Comparison of ENCODE assay signal across 17 cellular contexts in the genomic region with DNA sequence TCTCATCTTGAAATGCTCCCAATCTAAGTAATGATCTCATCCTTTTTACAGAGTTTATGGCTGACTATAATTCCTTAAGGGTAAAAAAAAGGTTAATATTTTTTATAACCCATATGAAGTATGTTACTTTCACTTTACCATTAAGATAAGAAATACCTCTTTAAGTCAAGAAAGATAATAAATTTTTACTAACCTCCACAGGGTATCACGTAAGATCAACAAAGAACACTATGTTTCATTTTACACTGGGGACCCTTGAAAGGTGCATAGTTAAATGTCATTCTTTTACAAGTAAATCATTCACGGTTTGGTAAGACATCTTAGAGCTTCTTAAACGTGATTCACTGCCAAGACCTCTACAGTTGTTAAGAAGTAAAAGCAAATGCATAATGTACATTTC.
"Had no signal": no experiment of that assay in that cellular context is flagged by ENCODE, and none has a peak within 500 bp of the region (broad histone marks: within the 10 kb centered on the region; RNA-seq: fewer than 3 reads in every experiment).

No MANE protein-coding gene starts in this region.

- H3K9me3 ChIP-seq: esophagus muscularis mucosa, heart left ventricle had no signal

- H3K4me1 Mint-ChIP-seq: activated CD8-positive, alpha-beta memory T cell treated with anti-CD3 and anti-CD28 coated beads, Interleukin-2, amount 10 ng/mL, durations not matched to agents 7 days and 5 days; naive thymus-derived CD4-positive, alpha-beta T cell had no signal

- H3K4me1 ChIP-seq: esophagus muscularis mucosa, heart left ventricle had no signal

- H3K27ac Mint-ChIP-seq: activated CD8-positive, alpha-beta memory T cell treated with anti-CD3 and anti-CD28 coated beads, Interleukin-2, amount 10 ng/mL, durations not matched to agents 7 days and 5 days; activated naive CD8-positive, alpha-beta T cell; naive thymus-derived CD4-positive, alpha-beta T cell; progenitor cell of endocrine pancreas; type B pancreatic cell had no signal

- H3K36me3 ChIP-seq: esophagus muscularis mucosa, heart left ventricle had no signal

- H3K36me3 Mint-ChIP-seq: activated CD8-positive, alpha-beta memory T cell treated with anti-CD3 and anti-CD28 coated beads, Interleukin-2, amount 10 ng/mL, durations not matched to agents 7 days and 5 days; activated naive CD8-positive, alpha-beta T cell; naive thymus-derived CD4-positive, alpha-beta T cell; type B pancreatic cell had no signal

- H3K27me3 Mint-ChIP-seq: activated CD8-positive, alpha-beta memory T cell treated with anti-CD3 and anti-CD28 coated beads, Interleukin-2, amount 10 ng/mL, durations not matched to agents 7 days and 5 days; activated naive CD8-positive, alpha-beta T cell; naive thymus-derived CD4-positive, alpha-beta T cell; progenitor cell of endocrine pancreas; type B pancreatic cell had no signal

- H3K27me3 ChIP-seq: esophagus muscularis mucosa, heart left ventricle had no signal

- H3K4me3 ChIP-seq: esophagus muscularis mucosa, heart left ventricle, lung had no signal

- H3K4me3 Mint-ChIP-seq: activated CD8-positive, alpha-beta memory T cell treated with anti-CD3 and anti-CD28 coated beads, Interleukin-2, amount 10 ng/mL, durations not matched to agents 7 days and 5 days; activated naive CD8-positive, alpha-beta T cell; activated T-cell treated with anti-CD3 and anti-CD28 coated beads, Interleukin-2, amount 50 U/mL, for 4 hours; naive thymus-derived CD4-positive, alpha-beta T cell; type B pancreatic cell had no signal

- H3K27ac ChIP-seq: esophagus muscularis mucosa, heart left ventricle had no signal

- DNase-seq: activated CD4-positive, alpha-beta T cell treated with anti-CD3 and anti-CD28 coated beads, Interleukin-2, amount 50 U/mL, for 4 hours; activated CD4-positive, CD25-positive, alpha-beta regulatory T cell treated with anti-CD3 and anti-CD28 coated beads, Interleukin-2, amount 50 U/mL, for 72 hours; activated CD8-positive, alpha-beta memory T cell treated with anti-CD3 and anti-CD28 coated beads, Interleukin-2, amount 10 ng/mL, durations not matched to agents 7 days and 5 days; activated effector memory CD4-positive, alpha-beta T cell treated with anti-CD3 and anti-CD28 coated beads, Interleukin-2, amount 50 U/mL, for 16 hours; activated T-cell treated with anti-CD3 and anti-CD28 coated beads, Interleukin-2, amount 50 U/mL, for 4 hours; anterior cingulate cortex; foreskin fibroblast; heart left ventricle; naive thymus-derived CD4-positive, alpha-beta T cell; stimulated activated CD4-positive, alpha-beta T cell treated with anti-CD3 and anti-CD28 coated beads, Interleukin-2, amount 100 ng/mL, for 48 hours; stimulated activated naive CD4-positive, alpha-beta T cell treated with Interleukin-2 at 50 U/mL for 16 hours; SW 1271 had no signal
